ENCODE assay signal across 1 cellular context in the genomic region with DNA sequence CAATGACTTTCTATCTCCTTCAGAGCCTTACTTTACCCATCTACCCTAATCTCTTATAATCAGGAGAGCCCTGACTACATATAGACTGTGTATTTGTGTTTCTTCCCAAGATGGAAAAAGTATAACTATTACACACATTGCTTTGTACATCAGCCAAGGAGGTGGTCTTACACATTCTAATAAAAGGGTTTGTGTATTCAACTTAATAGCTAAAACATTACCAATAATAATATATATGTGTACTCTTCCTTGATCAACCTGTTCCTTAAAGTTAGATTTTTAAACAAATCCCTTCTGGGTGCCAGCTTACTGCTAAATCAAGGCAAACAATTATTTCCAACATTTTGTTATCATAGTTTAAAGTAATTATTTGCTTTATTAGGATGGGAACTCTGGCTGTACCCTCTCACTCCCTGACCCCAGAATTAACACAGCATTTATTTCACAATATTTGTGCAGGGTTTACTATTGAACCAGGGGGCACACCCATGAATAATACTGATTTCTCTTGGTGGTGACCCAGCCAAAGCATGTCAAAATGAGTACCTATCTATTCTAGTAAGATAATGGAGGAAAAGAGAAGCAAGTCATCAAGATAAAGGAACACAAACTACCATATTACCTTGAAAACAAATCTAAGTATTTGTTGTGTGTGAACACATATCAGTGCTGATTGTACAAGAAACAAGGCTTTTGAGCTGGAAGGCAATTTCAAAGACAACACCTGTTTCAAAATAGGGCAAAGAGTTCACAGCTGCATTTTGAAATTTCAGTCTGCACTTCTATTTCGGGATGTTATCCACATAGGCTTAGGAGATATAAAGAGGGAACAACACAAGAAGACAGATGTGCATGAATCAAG.
A peak's percentile ranks its signal among the peaks of the same experiment; 100 is the strongest.
TF ChIP-seq lines count a peak whose summit lies in the region.

No MANE protein-coding gene starts in this region.

TF ChIP-seq in liver, 16 proteins besides CTCF, POLR2A, EP300 and RAD21 (continued from another document):
- TF ChIP-seq REST (IDR thresholded peaks at IDR 0.05) (peak; percentile 35), RXRA (IDR thresholded peaks at IDR 0.05) (peak; percentile 93 to 96), GABPA (IDR thresholded peaks at IDR 0.05 in 1 of 2, conservative IDR thresholded peaks at IDR 0.05 in 1 of 2) (peak in 1 of 2 donors; percentile 3), FOXA1 (IDR thresholded peaks at IDR 0.05) (peak; percentile 12), HNF4G (IDR thresholded peaks at IDR 0.05) (peak; percentile 87), NR2F2 (IDR thresholded peaks at IDR 0.05) (peak; percentile 74), YY1 (IDR thresholded peaks at IDR 0.05) (peak; percentile 65)
- TF ChIP-seq, protein P1, sequence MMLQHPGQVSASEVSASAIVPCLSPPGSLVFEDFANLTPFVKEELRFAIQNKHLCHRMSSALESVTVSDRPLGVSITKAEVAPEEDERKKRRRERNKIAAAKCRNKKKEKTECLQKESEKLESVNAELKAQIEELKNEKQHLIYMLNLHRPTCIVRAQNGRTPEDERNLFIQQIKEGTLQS (IDR thresholded peaks at IDR 0.05): no peak
- TF ChIP-seq, protein P2, sequence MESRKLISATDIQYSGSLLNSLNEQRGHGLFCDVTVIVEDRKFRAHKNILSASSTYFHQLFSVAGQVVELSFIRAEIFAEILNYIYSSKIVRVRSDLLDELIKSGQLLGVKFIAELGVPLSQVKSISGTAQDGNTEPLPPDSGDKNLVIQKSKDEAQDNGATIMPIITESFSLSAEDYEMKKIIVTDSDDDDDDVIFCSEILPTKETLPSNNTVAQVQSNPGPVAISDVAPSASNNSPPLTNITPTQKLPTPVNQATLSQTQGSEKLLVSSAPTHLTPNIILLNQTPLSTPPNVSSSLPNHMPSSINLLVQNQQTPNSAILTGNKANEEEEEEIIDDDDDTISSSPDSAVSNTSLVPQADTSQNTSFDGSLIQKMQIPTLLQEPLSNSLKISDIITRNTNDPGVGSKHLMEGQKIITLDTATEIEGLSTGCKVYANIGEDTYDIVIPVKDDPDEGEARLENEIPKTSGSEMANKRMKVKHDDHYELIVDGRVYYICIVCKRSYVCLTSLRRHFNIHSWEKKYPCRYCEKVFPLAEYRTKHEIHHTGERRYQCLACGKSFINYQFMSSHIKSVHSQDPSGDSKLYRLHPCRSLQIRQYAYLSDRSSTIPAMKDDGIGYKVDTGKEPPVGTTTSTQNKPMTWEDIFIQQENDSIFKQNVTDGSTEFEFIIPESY (IDR thresholded peaks at IDR 0.05): peak; percentile 59
TF ChIP-seq in liver: peak in this region for 15.
